21 cellular contexts compared by ENCODE assay signal in genomic region chr10:11822031-11822756, GRCh38. TPM values are rescaled to one million over a fixed set of nuclear protein-coding genes. Genes with fewer than 3 reads are reported as not detected.
DNase-seq lines count a peak whose midpoint lies in the region; ATAC-seq, FAIRE-seq and TF ChIP-seq lines count a peak whose summit lies in the region.
"Had no signal": no experiment of that assay in that cellular context is flagged by ENCODE, and none has a peak within 500 bp of the region (broad histone marks: within the 10 kb centered on the region; RNA-seq: fewer than 3 reads in every experiment).

No MANE protein-coding gene starts in this region.

- intact Hi-C loops in Caco-2 (cut with micrococcal nuclease; ENCODE audit: unreplicated experiment): no loop called here
- intact Hi-C loops in left ventricle myocardium inferior (cut with micrococcal nuclease): no loop called here

- no peak for FAIRE-seq in astrocyte (lab: Jason Lieb, UNC)
- FAIRE-seq: HTR-8/SVneo, TTC549 had no signal

- H3K27ac Mint-ChIP-seq in Caco-2 (ENCODE audit: unreplicated experiment) (peak overlapping the region; percentile 49), GM23338 (no peak overlapping the region), astrocyte (ENCODE audit: unreplicated experiment) (no peak overlapping the region)
- H3K27ac Mint-ChIP-seq: activated naive CD4-positive, alpha-beta T cell treated with anti-CD3 and anti-CD28 coated beads for 36 hours; HFFc6 had no signal

- no peak overlapping the region for H2BK120ac ChIP-seq in mesendoderm (ENCODE audit: low read depth, low read length)

- peaks cover 35% of the 10 kb centered on the region for H3K4me1 ChIP-seq in Caco-2
- peaks cover 6% of the 10 kb centered on the region; the same call in 1 of the 2 replicates for H3K4me1 ChIP-seq in GM23338 (ENCODE audit: insufficient read depth)
- H3K4me1 ChIP-seq in astrocyte (ENCODE audit: insufficient read depth, low read length): peaks cover 4% of the 10 kb centered on the region
- H3K4me1 ChIP-seq in mesendoderm (ENCODE audit: control insufficient read depth, low read depth, low read length): peaks cover 9% of the 10 kb centered on the region
- H3K4me1 ChIP-seq in left ventricle myocardium inferior: peaks cover 20% of the 10 kb centered on the region
- H3K4me1 ChIP-seq: gastrocnemius medialis, prostate gland had no signal

- H4K20me1 ChIP-seq in GM23338 (replicated peaks; ENCODE audit: insufficient read depth) (no peaks in the 10 kb centered on the region), astrocyte (ENCODE audit: insufficient read depth, low read length) (no peaks in the 10 kb centered on the region)

- H2AFZ ChIP-seq in GM23338 (no peak overlapping the region), astrocyte (ENCODE audit: low read depth, low read length) (no peak overlapping the region)

- peaks cover 39% of the 10 kb centered on the region for H3K36me3 Mint-ChIP-seq in Caco-2 (ENCODE audit: insufficient read depth, unreplicated experiment)
- H3K36me3 Mint-ChIP-seq in GM23338 (ENCODE audit: low read depth): no peaks in the 10 kb centered on the region; the same call in 2 of the 3 replicates
- H3K36me3 Mint-ChIP-seq in astrocyte (ENCODE audit: low read depth, unreplicated experiment): peaks cover 2% of the 10 kb centered on the region

- no peak overlapping the region for H3K4me3 ChIP-seq in Caco-2 (ENCODE audit: low read depth, low read length)
- H3K4me3 ChIP-seq in GM23338: no peak overlapping the region
- H3K4me3 ChIP-seq in astrocyte (ENCODE audit: insufficient read depth, low read depth, low read length): no peak overlapping the region
- H3K4me3 ChIP-seq in mesendoderm (ENCODE audit: low read length): no peak overlapping the region
- H3K4me3 ChIP-seq in left ventricle myocardium inferior: no peak overlapping the region

- H3K27me3 Mint-ChIP-seq in Caco-2 (ENCODE audit: insufficient read depth, unreplicated experiment): no peaks in the 10 kb centered on the region
- H3K27me3 Mint-ChIP-seq in GM23338 (ENCODE audit: insufficient read depth, low read depth, poor library complexity): peaks cover 8% of the 10 kb centered on the region
- H3K27me3 Mint-ChIP-seq in astrocyte (ENCODE audit: low read depth, unreplicated experiment): no peaks in the 10 kb centered on the region

- H2AK5ac ChIP-seq in mesendoderm (ENCODE audit: low read length): no peak overlapping the region

- no peak overlapping the region for H3K4ac ChIP-seq in mesendoderm (ENCODE audit: low read depth, low read length)

- no peak overlapping the region for H3K27ac ChIP-seq in GM23338 (ENCODE audit: low read depth)
- H3K27ac ChIP-seq in astrocyte (ENCODE audit: low read depth, low read length): no peak overlapping the region
- no peak overlapping the region for H3K27ac ChIP-seq in mesendoderm (ENCODE audit: low read depth, low read length)
- H3K27ac ChIP-seq in left ventricle myocardium inferior (replicated peaks): no peak overlapping the region
- H3K27ac ChIP-seq: gastrocnemius medialis had no signal

- peaks cover 6% of the 10 kb centered on the region; the same call in 1 of the 2 replicates for H3F3A ChIP-seq in GM23338 (replicated peaks; ENCODE audit: low read depth)

- no peak overlapping the region for H3K4me2 ChIP-seq in GM23338
- no peak overlapping the region for H3K4me2 ChIP-seq in astrocyte (ENCODE audit: low read length)
- no peak overlapping the region for H3K4me2 ChIP-seq in mesendoderm (ENCODE audit: low read length)

- DNase-seq in Caco-2 (no peak), GM23338 (ENCODE audit: low spot score) (no peak), astrocyte (ENCODE audit: low read depth) (no peak), mesendoderm (peak; percentile 48), NCI-H82 treated with DMSO at 0.1 percent for 48 hours (lab: John Stamatoyannopoulos, UW; ENCODE audit: unreplicated experiment) (no peak), left ventricle myocardium inferior (no peak), left lobe of liver (ENCODE audit: low spot score) (no peak)
- DNase-seq: activated T-cell treated with anti-CD3 and anti-CD28 coated beads, Interleukin-2, amount 50 U/mL, for 4 hours; DMS 273 treated with DMSO at 0.1 percent for 48 hours; effector CD4-positive, alpha-beta T cell; esophagus squamous epithelium; gastrocnemius medialis; HFFc6; NCI-H187; NCI-H82; SHP77 treated with DMSO at 0.1 percent for 48 hours had no signal

- peak overlapping the region; percentile 93 for H3K4me3 Mint-ChIP-seq in Caco-2 (ENCODE audit: unreplicated experiment)
- H3K4me3 Mint-ChIP-seq in GM23338: peak overlapping the region; percentile 27; the same call in 2 of the 3 replicates
- H3K4me3 Mint-ChIP-seq in astrocyte (ENCODE audit: unreplicated experiment): peak overlapping the region; percentile 6
- H3K4me3 Mint-ChIP-seq: activated naive CD4-positive, alpha-beta T cell treated with anti-CD3 and anti-CD28 coated beads for 36 hours; activated T-cell treated with anti-CD3 and anti-CD28 coated beads, Interleukin-2, amount 50 U/mL, for 4 hours had no signal

- H3K9me3 ChIP-seq in Caco-2: no peaks in the 10 kb centered on the region; the same call in 1 of the 2 replicates
- no peaks in the 10 kb centered on the region for H3K9me3 ChIP-seq in astrocyte (ENCODE audit: insufficient read depth, low read depth, low read length)
- no peaks in the 10 kb centered on the region for H3K9me3 ChIP-seq in left ventricle myocardium inferior (replicated peaks)
- H3K9me3 ChIP-seq: esophagus squamous epithelium, gastrocnemius medialis, prostate gland had no signal

- TF ChIP-seq CTCF in Caco-2 (IDR thresholded peaks at IDR 0.05; ENCODE audit: insufficient read depth in 1 of 2, low read depth in 1 of 2, low read length in 1 of 2, severe bottlenecking in 1 of 2, unreplicated experiment in 1 of 2) (no peak), GM23338 (conservative IDR thresholded peaks at IDR 0.05; ENCODE audit: low read depth in 2 of 2) (no peak), astrocyte (IDR thresholded peaks at IDR 0.05; ENCODE audit: insufficient read depth, low read depth, low read length) (no peak), left ventricle myocardium inferior (IDR thresholded peaks at IDR 0.05; ENCODE audit: borderline replicate concordance) (no peak)

- no peak overlapping the region for H3K18ac ChIP-seq in mesendoderm (ENCODE audit: low read length)

- H3K9ac ChIP-seq in astrocyte (ENCODE audit: low read length): no peak overlapping the region
- no peak overlapping the region for H3K9ac ChIP-seq in mesendoderm (ENCODE audit: low read length)

- H3K56ac ChIP-seq in mesendoderm (ENCODE audit: low read length): no peak overlapping the region

- H3K36me3 ChIP-seq in Caco-2 (ENCODE audit: control insufficient read depth, insufficient read depth, low read length) (no peaks in the 10 kb centered on the region), GM23338 (ENCODE audit: insufficient read depth) (no peaks in the 10 kb centered on the region), astrocyte (ENCODE audit: insufficient read depth, low read length) (no peaks in the 10 kb centered on the region), mesendoderm (ENCODE audit: control insufficient read depth, insufficient read depth, low read length) (no peaks in the 10 kb centered on the region), left ventricle myocardium inferior (no peaks in the 10 kb centered on the region)
- H3K36me3 ChIP-seq: esophagus squamous epithelium, gastrocnemius medialis, prostate gland had no signal

- no peak overlapping the region for H2BK5ac ChIP-seq in mesendoderm (ENCODE audit: low read length)

- no peak overlapping the region for H2BK15ac ChIP-seq in mesendoderm (replicated peaks; ENCODE audit: low read depth)

- H3K9me3 Mint-ChIP-seq in Caco-2 (ENCODE audit: unreplicated experiment) (no peaks in the 10 kb centered on the region), GM23338 (no peaks in the 10 kb centered on the region), astrocyte (ENCODE audit: unreplicated experiment) (no peaks in the 10 kb centered on the region)
- H3K9me3 Mint-ChIP-seq: activated naive CD4-positive, alpha-beta T cell treated with anti-CD3 and anti-CD28 coated beads for 36 hours; activated T-cell treated with anti-CD3 and anti-CD28 coated beads, Interleukin-2, amount 50 U/mL, for 4 hours; HFFc6 had no signal

- POLR2A ChIA-PET in Caco-2 (lab: Charles Lee): no interaction called here

- TSS peak; percentile 3 for BruUV-seq in Caco-2 (replicated peaks; lab: Mats Ljungman, UMichigan)

- H4K8ac ChIP-seq in mesendoderm (ENCODE audit: low read depth, low read length): no peak overlapping the region

- peaks cover 2% of the 10 kb centered on the region; the same call in 1 of the 2 replicates for H3K79me2 ChIP-seq in GM23338 (replicated peaks; ENCODE audit: insufficient read depth)
- H3K79me2 ChIP-seq in astrocyte (ENCODE audit: insufficient read depth, low read length): peaks cover 12% of the 10 kb centered on the region
- H3K79me2 ChIP-seq in mesendoderm (ENCODE audit: control insufficient read depth, insufficient read depth, low read length): peaks cover 20% of the 10 kb centered on the region

- no peaks in the 10 kb centered on the region for H3K9me2 ChIP-seq in GM23338 (ENCODE audit: insufficient read depth)

- H3K4me1 Mint-ChIP-seq in Caco-2 (ENCODE audit: low read depth, unreplicated experiment) (peaks cover 41% of the 10 kb centered on the region), GM23338 (peaks cover 11% of the 10 kb centered on the region; the same call in 2 of the 3 replicates), astrocyte (ENCODE audit: low read depth, unreplicated experiment) (peaks cover 11% of the 10 kb centered on the region)

- no CpG with 5 or more reads among the region's 5 CpGs for WGBS in mesendoderm (ENCODE audit: extremely low coverage, insufficient coverage, low lambda C conversion rate)

- no peak overlapping the region for H4K5ac ChIP-seq in mesendoderm (ENCODE audit: low read length)

- CTCF ChIA-PET in Caco-2 (lab: Charles Lee): interaction anchor here (0.6 to 1.8 kb wide), 4 partner anchors 12 to 158 kb away, joined by 3 to 4 read pairs (median 4); no protein-coding TSS in a partner anchor

- H3K23ac ChIP-seq in mesendoderm (ENCODE audit: low read length): no peak overlapping the region

- peaks cover 10% of the 10 kb centered on the region for H3K79me1 ChIP-seq in mesendoderm (ENCODE audit: low read length)

- ATAC-seq in GM23338 (no peak), HG03097 (IDR thresholded peaks at IDR 0.05; ENCODE audit: low FRiP score, unreplicated experiment) (no peak), left lobe of liver (no peak)

- H3K27me3 ChIP-seq in Caco-2 (replicated peaks; ENCODE audit: control insufficient read depth, insufficient read depth, low read length) (no peaks in the 10 kb centered on the region), GM23338 (ENCODE audit: insufficient read depth) (peaks cover 15% of the 10 kb centered on the region), astrocyte (ENCODE audit: insufficient read depth, low read length) (no peaks in the 10 kb centered on the region), mesendoderm (ENCODE audit: insufficient read depth, low read length, poor library complexity) (no peaks in the 10 kb centered on the region), left ventricle myocardium inferior (ENCODE audit: low read depth) (peaks cover 25% of the 10 kb centered on the region)

RNA-seq across cellular contexts. Expression of gene PROSER2, which starts 1.0 kb away (rescaled TPM):
- 123 and 134 TPM in 2 replicates for total RNA-seq in Caco-2 (2022)
- 5.6 and 10.8 TPM in 2 replicates for total RNA-seq in GM23338 (2014; rRNA removed; shearing (Covaris generic))
- 3.7 and 4.2 TPM in 2 replicates for polyA plus RNA-seq in GM23338 (2016; fragmentation: Nextera tagmentation; extraction: Ambion mirVana)
- 10.3 and 12.1 TPM in 2 replicates for total RNA-seq in astrocyte
- polyA plus RNA-seq in mesendoderm (2013, experiment 1 of 2): 9.8 TPM
- polyA plus RNA-seq in mesendoderm (2013, experiment 2 of 2): 9.5 TPM
- 0.52 TPM for total RNA-seq in left ventricle myocardium inferior
- 38.3 TPM for total RNA-seq in left lobe of liver

Comparison
In these comparisons a context has a peak if more than half of its experiments do, and no peak if none do; other contexts are left out.
1. H3K4me3 Mint-ChIP-seq: peak in every context shown above with its lines; median percentile 93 in Caco-2; 27 in GM23338; 6 in astrocyte.